In genomic region chr11:80096736-80097135, GRCh38 we compare ENCODE assay signal across 14 cellular contexts.
DNase-seq lines count a peak whose midpoint lies in the region; ATAC-seq and TF ChIP-seq lines count a peak whose summit lies in the region.
"Had no signal": no experiment of that assay in that cellular context is flagged by ENCODE, and none has a peak within 500 bp of the region (broad histone marks: within the 10 kb centered on the region; RNA-seq: fewer than 3 reads in every experiment).

No MANE protein-coding gene starts in this region.

- no peak for TF ChIP-seq CTCF in fibroblast of pulmonary artery (IDR thresholded peaks at IDR 0.05; ENCODE audit: low read length, missing control alignments)

- intact Hi-C loops in activated T-helper 2 cell treated with anti-CD3 and anti-CD28 coated beads, Interferon-gamma antibody, Interleukin-2, Interleukin-4, amounts not matched to agents 10 μg/mL and 5 μg/mL and 100 μg/mL, durations not matched to agents 14 hours and 24 hours and 36 hours (cut with micrococcal nuclease): no loop called here

- H3K4me3 Mint-ChIP-seq in activated T-helper 2 cell treated with anti-CD3 and anti-CD28 coated beads, Interferon-gamma antibody, Interleukin-2, Interleukin-4, amounts not matched to agents 10 μg/mL and 5 μg/mL and 100 μg/mL, durations not matched to agents 14 hours and 24 hours and 36 hours (ENCODE audit: low read depth): no peak overlapping the region
- H3K4me3 Mint-ChIP-seq: T-helper 2 cell treated with Interferon-gamma antibody and Interleukin-4, amounts not matched to agents 5 μg/mL and 100 μg/mL, for 36 hours had no signal

- ATAC-seq in GM21619 (IDR thresholded peaks at IDR 0.05; ENCODE audit: unreplicated experiment): no peak
- ATAC-seq in GM21786 (IDR thresholded peaks at IDR 0.05; ENCODE audit: unreplicated experiment): no peak
- ATAC-seq: body of pancreas, Panc1 had no signal

- H3K4me1 Mint-ChIP-seq in activated T-helper 2 cell treated with anti-CD3 and anti-CD28 coated beads, Interferon-gamma antibody, Interleukin-2, Interleukin-4, amounts not matched to agents 10 μg/mL and 5 μg/mL and 100 μg/mL, durations not matched to agents 14 hours and 24 hours and 36 hours (ENCODE audit: low read depth): no peaks in the 10 kb centered on the region

- H3K4me3 ChIP-seq in fibroblast of pulmonary artery (replicated peaks; ENCODE audit: low read depth, low read length): no peak overlapping the region
- H3K4me3 ChIP-seq: body of pancreas had no signal

- DNase-seq in HCEC 1CT: peak; percentile 73
- peak; percentile 44 for DNase-seq in T1000 (lab: John Stamatoyannopoulos, UW)
- peak; percentile 41 for DNase-seq in fibroblast of pulmonary artery (ENCODE audit: low read depth)
- DNase-seq in stromal cell of bone marrow (ENCODE audit: low read depth): peak; percentile 31
- no peak for DNase-seq in activated T-helper 2 cell treated with anti-CD3 and anti-CD28 coated beads, Interferon-gamma antibody, Interleukin-2, Interleukin-4, amounts not matched to agents 10 μg/mL and 5 μg/mL and 100 μg/mL, durations not matched to agents 14 hours and 24 hours and 36 hours (ENCODE audit: low spot score)
- DNase-seq: activated CD4-positive, alpha-beta T cell treated with anti-CD3 and anti-CD28 coated beads, Interleukin-2, amount 50 U/mL, for 1 hour; body of pancreas; COR-L47; hypothalamus; stimulated activated CD4-positive, alpha-beta T cell treated with anti-CD3 and anti-CD28 coated beads, Interleukin-12 subunit alpha, Interleukin-12 subunit beta, amount 100 ng/mL, for 4 hours had no signal

- no peak overlapping the region for H3K27ac Mint-ChIP-seq in activated T-helper 2 cell treated with anti-CD3 and anti-CD28 coated beads, Interferon-gamma antibody, Interleukin-2, Interleukin-4, amounts not matched to agents 10 μg/mL and 5 μg/mL and 100 μg/mL, durations not matched to agents 14 hours and 24 hours and 36 hours
- H3K27ac Mint-ChIP-seq: T-helper 2 cell treated with Interferon-gamma antibody and Interleukin-4, amounts not matched to agents 5 μg/mL and 100 μg/mL, for 36 hours had no signal

- peaks cover 9% of the 10 kb centered on the region for H3K9me3 Mint-ChIP-seq in activated T-helper 2 cell treated with anti-CD3 and anti-CD28 coated beads, Interferon-gamma antibody, Interleukin-2, Interleukin-4, amounts not matched to agents 10 μg/mL and 5 μg/mL and 100 μg/mL, durations not matched to agents 14 hours and 24 hours and 36 hours

- H3K27me3 Mint-ChIP-seq in activated T-helper 2 cell treated with anti-CD3 and anti-CD28 coated beads, Interferon-gamma antibody, Interleukin-2, Interleukin-4, amounts not matched to agents 10 μg/mL and 5 μg/mL and 100 μg/mL, durations not matched to agents 14 hours and 24 hours and 36 hours (ENCODE audit: low read depth): no peaks in the 10 kb centered on the region

- H3K36me3 Mint-ChIP-seq in activated T-helper 2 cell treated with anti-CD3 and anti-CD28 coated beads, Interferon-gamma antibody, Interleukin-2, Interleukin-4, amounts not matched to agents 10 μg/mL and 5 μg/mL and 100 μg/mL, durations not matched to agents 14 hours and 24 hours and 36 hours (ENCODE audit: low read depth): no peaks in the 10 kb centered on the region
